ENCODE assay signal across 14 cellular contexts in genomic region chrX:22629105-22629725, GRCh38.
DNase-seq lines count a peak whose midpoint lies in the region; ATAC-seq, FAIRE-seq and TF ChIP-seq lines count a peak whose summit lies in the region.
"Had no signal": no experiment of that assay in that cellular context is flagged by ENCODE, and none has a peak within 500 bp of the region (broad histone marks: within the 10 kb centered on the region; RNA-seq: fewer than 3 reads in every experiment).

No MANE protein-coding gene starts in this region.

- H3K4me2 ChIP-seq in OCI-LY7 (ENCODE audit: low read length): no peak overlapping the region

- intact Hi-C loops in OCI-LY7 (cut with micrococcal nuclease; ENCODE audit: unreplicated experiment): no loop called here

- BruUV-seq in OCI-LY7 (replicated peaks; lab: Mats Ljungman, UMichigan): no TSS peak

- H3K79me2 ChIP-seq in ACC112 (ENCODE audit: control insufficient read depth, insufficient read depth, low read length, unreplicated experiment): no peaks in the 10 kb centered on the region
- H3K79me2 ChIP-seq in OCI-LY7 (ENCODE audit: insufficient read depth, low read depth, low read length): no peaks in the 10 kb centered on the region

- H3K36me3 ChIP-seq in ACC112 (ENCODE audit: insufficient read depth, low read length) (no peaks in the 10 kb centered on the region), OCI-LY7 (ENCODE audit: insufficient read depth, low read length) (no peaks in the 10 kb centered on the region), H7 (replicated peaks; ENCODE audit: control insufficient read depth, insufficient read depth, low read length) (no peaks in the 10 kb centered on the region)
- H3K36me3 ChIP-seq: cardiac muscle cell had no signal

- peak overlapping the region; percentile 24; the same call in 1 of the 2 replicates for H3K27ac ChIP-seq in ACC112 (ENCODE audit: low read depth, low read length)
- H3K27ac ChIP-seq in OCI-LY7 (ENCODE audit: low read depth, low read length, poor library complexity, severe bottlenecking): no peak overlapping the region
- H3K27ac ChIP-seq: cardiac muscle cell had no signal

- FAIRE-seq in islet of Langerhans (lab: Jason Lieb, UNC): peak; percentile 100

- no peaks in the 10 kb centered on the region for H3K9me3 ChIP-seq in OCI-LY7 (ENCODE audit: low read length)

- no peak for ATAC-seq in HG03520 (IDR thresholded peaks at IDR 0.05; ENCODE audit: unreplicated experiment)
- ATAC-seq: activated CD4-positive, alpha-beta T cell treated with anti-CD3 and anti-CD28 coated beads for 36 hours; natural killer cell treated with Interleukin-12 subunit alpha and Interleukin-12 subunit beta and Interleukin-15 and Interleukin-18, amount 100 ng/mL, for 72 hours had no signal

- no peak for TF ChIP-seq CTCF in OCI-LY7 (conservative IDR thresholded peaks at IDR 0.05; ENCODE audit: low read length)

- H4K20me1 ChIP-seq in OCI-LY7 (ENCODE audit: insufficient read depth, low read length): no peaks in the 10 kb centered on the region

- H3K9me2 ChIP-seq in OCI-LY7 (ENCODE audit: insufficient read depth, low read length): no peaks in the 10 kb centered on the region

- H3K4me1 ChIP-seq in ACC112 (ENCODE audit: control insufficient read depth, insufficient read depth, low read length, unreplicated experiment) (peaks cover 11% of the 10 kb centered on the region), OCI-LY7 (ENCODE audit: insufficient read depth, low read length, poor library complexity, severe bottlenecking) (no peaks in the 10 kb centered on the region)

- H3K4me3 ChIP-seq in ACC112 (ENCODE audit: low read depth, low read length) (peak overlapping the region; percentile 29; the same call in 1 of the 2 replicates), OCI-LY7 (ENCODE audit: low read depth, low read length, poor library complexity, severe bottlenecking) (no peak overlapping the region), H7 (ENCODE audit: insufficient read depth, low read depth, low read length) (no peak overlapping the region)
- H3K4me3 ChIP-seq: cardiac muscle cell had no signal

- POLR2A ChIA-PET in OCI-LY7 (lab: Charles Lee): interaction anchor here (0.6 kb wide), 1 partner anchor 1545 kb away, joined by 4 read pairs; no protein-coding TSS in a partner anchor

- CTCF ChIA-PET in OCI-LY7 (lab: Charles Lee; ENCODE audit: unreplicated experiment): no interaction called here

- H3K27me3 ChIP-seq in ACC112 (ENCODE audit: insufficient read depth, low read length) (no peaks in the 10 kb centered on the region), H7 (ENCODE audit: control insufficient read depth, insufficient read depth, low read length) (no peaks in the 10 kb centered on the region)
- H3K27me3 ChIP-seq: cardiac muscle cell had no signal

- H2AFZ ChIP-seq in ACC112 (ENCODE audit: low read length, unreplicated experiment): no peak overlapping the region
- no peak overlapping the region for H2AFZ ChIP-seq in OCI-LY7 (ENCODE audit: low read length)

- DNase-seq in HS-27A (ENCODE audit: low read depth) (peak; percentile 17), brain pericyte (ENCODE audit: low read depth, low spot score) (peak; percentile 29), retina (no peak), OCI-LY7 (ENCODE audit: low spot score) (no peak), H7 (no peak)
- DNase-seq: activated CD4-positive, alpha-beta T cell treated with anti-CD3 and anti-CD28 coated beads for 36 hours; AML-193; immature natural killer cell; Karpas-422 had no signal

Comparison
In these comparisons a context has a peak if more than half of its experiments do, and no peak if none do; other contexts are left out.
1. DNase-seq: peak in HS-27A (single experiment) and brain pericyte (single experiment); none in retina (single experiment), OCI-LY7 (single experiment) and H7 (single experiment).